ENCODE assay signal across 1 cellular context in genomic region chr5:95725937-95726810, GRCh38.
TF ChIP-seq lines count a peak whose summit lies in the region.

No MANE protein-coding gene starts in this region.

TF ChIP-seq in K562, 482 proteins besides CTCF, POLR2A, EP300 and RAD21 (continued from another document and continues in another):
- TF ChIP-seq FOXO4 (CRISPR knock-in tag; IDR thresholded peaks at IDR 0.05) (no peak), TAF9B (IDR thresholded peaks at IDR 0.05; ENCODE audit: partially characterized antibody) (peak; percentile 27), GTF2A2 (tag; IDR thresholded peaks at IDR 0.05) (no peak), CREB3 (tag; conservative IDR thresholded peaks at IDR 0.05; ENCODE audit: low read depth) (peak; percentile 50; the same call in 1 of the 2 replicates), ZBTB7A (IDR thresholded peaks at IDR 0.05; ENCODE audit: borderline replicate concordance, control insufficient read depth, low read depth, low read length) (no peak), PRDM10 (IDR thresholded peaks at IDR 0.05; ENCODE audit: partially characterized antibody) (no peak), NCOA4 (IDR thresholded peaks at IDR 0.05; ENCODE audit: partially characterized antibody) (no peak), RBFOX2 (IDR thresholded peaks at IDR 0.05; ENCODE audit: low read depth, low read length) (0 out of 2 replicates have a peak, but pooled peaks have one; percentile 15), HEY1 (CRISPR knock-in tag; IDR thresholded peaks at IDR 0.05; ENCODE audit: borderline replicate concordance) (no peak), GTF3C2 (IDR thresholded peaks at IDR 0.05; ENCODE audit: borderline replicate concordance, extremely low read depth, insufficient read length) (no peak), CHD1 (IDR thresholded peaks at IDR 0.05; ENCODE audit: low read length) (no peak), OTX1 (CRISPR knock-in tag; IDR thresholded peaks at IDR 0.05) (no peak), SP2 (IDR thresholded peaks at IDR 0.05; ENCODE audit: extremely low read depth, low read depth, low read length, poor library complexity, severe bottlenecking) (no peak), SMAD3 (CRISPR knock-in tag; conservative IDR thresholded peaks at IDR 0.05) (no peak), ETV6 (IDR thresholded peaks at IDR 0.05; ENCODE audit: borderline replicate concordance in 1 of 2, low read depth in 2 of 2, low read length in 1 of 2) (no peak), ETV6 (CRISPR knock-in tag; IDR thresholded peaks at IDR 0.05; ENCODE audit: borderline replicate concordance) (no peak), ZNF212 (CRISPR knock-in tag; IDR thresholded peaks at IDR 0.05) (no peak), DPF2 (IDR thresholded peaks at IDR 0.05) (peak; percentile 12; the same call in 1 of the 2 replicates), RNF2 (IDR thresholded peaks at IDR 0.05) (no peak), PHF20 (IDR thresholded peaks at IDR 0.05; ENCODE audit: partially characterized antibody) (no peak), MAFG (tag; conservative IDR thresholded peaks at IDR 0.05) (peak; percentile 63), RAD51 (IDR thresholded peaks at IDR 0.05; ENCODE audit: borderline replicate concordance, low read depth) (no peak), PATZ1 (CRISPR knock-in tag; IDR thresholded peaks at IDR 0.05; ENCODE audit: borderline replicate concordance) (no peak), PCBP1 (IDR thresholded peaks at IDR 0.05; ENCODE audit: low read depth, low read length, poor library complexity, severe bottlenecking) (no peak), ZHX1 (conservative IDR thresholded peaks at IDR 0.05; ENCODE audit: low read length) (no peak), POLR2AphosphoS2 (IDR thresholded peaks at IDR 0.05; ENCODE audit: low read length) (no peak), ZNF239 (CRISPR knock-in tag; IDR thresholded peaks at IDR 0.05) (no peak), ZKSCAN8 (CRISPR knock-in tag; IDR thresholded peaks at IDR 0.05) (0 out of 2 replicates have a peak, but pooled peaks have one; percentile 49), ZNF23 (CRISPR knock-in tag; IDR thresholded peaks at IDR 0.05) (no peak), SMARCB1 (IDR thresholded peaks at IDR 0.05; ENCODE audit: insufficient read length, low read depth) (peak; percentile 87), ZKSCAN3 (CRISPR knock-in tag; IDR thresholded peaks at IDR 0.05) (no peak), MECOM (CRISPR knock-in tag; IDR thresholded peaks at IDR 0.05) (no peak), ZNF224 (CRISPR knock-in tag; IDR thresholded peaks at IDR 0.05) (no peak), ZSCAN29 (IDR thresholded peaks at IDR 0.05) (no peak), ZNF311 (CRISPR knock-in tag; IDR thresholded peaks at IDR 0.05) (peak; percentile 29; the same call in 1 of the 2 replicates), PTBP1 (IDR thresholded peaks at IDR 0.05; ENCODE audit: low read depth, low read length) (no peak), NR4A1 (CRISPR knock-in tag; IDR thresholded peaks at IDR 0.05) (0 out of 2 replicates have a peak, but pooled peaks have one; percentile 53), NR4A1 (tag; IDR thresholded peaks at IDR 0.05) (no peak), MAZ (CRISPR knock-in tag; conservative IDR thresholded peaks at IDR 0.05 in 1 of 2, IDR thresholded peaks at IDR 0.05 in 1 of 2) (no peak), ZNF511 (CRISPR knock-in tag; IDR thresholded peaks at IDR 0.05) (no peak), CBX3 (IDR thresholded peaks at IDR 0.05; ENCODE audit: borderline replicate concordance in 1 of 2, low read length in 2 of 2) (no peak), HMG20A (CRISPR knock-in tag; conservative IDR thresholded peaks at IDR 0.05) (no peak), FOXJ3 (CRISPR knock-in tag; IDR thresholded peaks at IDR 0.05) (no peak), KAT7 (CRISPR knock-in tag; IDR thresholded peaks at IDR 0.05; ENCODE audit: borderline replicate concordance) (peak; percentile 28; the same call in 1 of the 2 replicates), REST (CRISPR knock-in tag; IDR thresholded peaks at IDR 0.05; ENCODE audit: low read depth) (no peak)
